Comparison of ENCODE assay signal across 8 cellular contexts in genomic region chr7:43647772-43648643, GRCh38.
DNase-seq lines count a peak whose midpoint lies in the region; ATAC-seq and TF ChIP-seq lines count a peak whose summit lies in the region.

No MANE protein-coding gene starts in this region.

- H3K36me3 ChIP-seq in ascending aorta: no peaks in the 10 kb centered on the region

- no peak for TF ChIP-seq CTCF in ascending aorta (IDR thresholded peaks at IDR 0.05)

- in situ Hi-C loops in GM18951 (cut with MboI; ENCODE audit: low sequenced_read_pairs, unreplicated experiment): no loop called here

- peak; percentile 31 for TF ChIP-seq POLR2A in GM18951 (IDR thresholded peaks at IDR 0.05; ENCODE audit: extremely low read depth, insufficient read depth, insufficient read length)

- H3K4me3 ChIP-seq in ascending aorta: peak overlapping the region; percentile 43 to 60

- no peaks in the 10 kb centered on the region for H3K9me3 ChIP-seq in ascending aorta

- H3K27me3 ChIP-seq in ascending aorta: no peaks in the 10 kb centered on the region

- peak overlapping the region; percentile 94 to 96 for H3K27ac ChIP-seq in ascending aorta

- intact Hi-C loops in ascending aorta (cut with DNase I) (loop anchor here (1.0 to 5.0 kb wide), 3 partner anchors 34 to 65 kb away; partner anchors contain the start of gene STK17A), left ventricle myocardium superior (cut with micrococcal nuclease) (no loop called here)

- DNase-seq in Ammon's horn (ENCODE audit: low spot score) (peak; percentile 91), HS-5 (ENCODE audit: low read depth) (peak; percentile 100), RPMI8226 (peak; percentile 64), ascending aorta (ENCODE audit: low spot score in 2 of 2) (peak in 1 of 2 donors; percentile 93), left ventricle myocardium superior (peak; percentile 63), putamen (ENCODE audit: low spot score) (peak; percentile 78), NCI-H526 treated with DMSO at 0.1 percent for 48 hours (lab: John Stamatoyannopoulos, UW) (no peak)

- H3K4me1 ChIP-seq in ascending aorta: peaks cover 42 to 70% of the 10 kb centered on the region in 2 donors

- ATAC-seq in left ventricle myocardium superior: peak; percentile 74
